In genomic region chr3:133926736-133927542, GRCh38 we compare ENCODE assay signal across 9 cellular contexts. TPM values are rescaled to one million over a fixed set of nuclear protein-coding genes. Genes with fewer than 3 reads are reported as not detected.
DNase-seq lines count a peak whose midpoint lies in the region; ATAC-seq and TF ChIP-seq lines count a peak whose summit lies in the region.
"Had no signal": no experiment of that assay in that cellular context is flagged by ENCODE, and none has a peak within 500 bp of the region (broad histone marks: within the 10 kb centered on the region; RNA-seq: fewer than 3 reads in every experiment).

No MANE protein-coding gene starts in this region.

- WGBS in mesodermal cell (ENCODE audit: insufficient coverage in 2 of 2), 2 experiments = 19 to 24% methylated on average over 26 of the region's 35 CpGs

- H3K4me3 ChIP-seq in cardiac fibroblast (replicated peaks in 1 of 2; ENCODE audit: low read depth in 2 of 2, low read length in 2 of 2) (peak overlapping the region; percentile 42 to 44), mesodermal cell (ENCODE audit: extremely low read depth, insufficient read depth, low read length, poor library complexity, severe bottlenecking) (peak overlapping the region; percentile 46)

- peak; percentile 72 for DNase-seq in DMS 273 (lab: John Stamatoyannopoulos, UW; ENCODE audit: unreplicated experiment)
- no peak for DNase-seq in DMS 273 treated with DMSO at 0.1 percent for 48 hours (lab: John Stamatoyannopoulos, UW)
- no peak for DNase-seq in cardiac fibroblast (ENCODE audit: low read depth in 2 of 2)
- no peak for DNase-seq in A172 (ENCODE audit: low spot score)
- DNase-seq in amniotic stem cell (lab: John Stamatoyannopoulos, UW) = no peak

- ATAC-seq in HG03432 (IDR thresholded peaks at IDR 0.05; ENCODE audit: unreplicated experiment) = peak; percentile 22
- ATAC-seq in GM21529 (IDR thresholded peaks at IDR 0.05; ENCODE audit: unreplicated experiment) = no peak

- no peaks in the 10 kb centered on the region for H3K9me3 ChIP-seq in mesodermal cell (ENCODE audit: control insufficient read depth, low read length)

- no peak for TF ChIP-seq CTCF in cardiac fibroblast (IDR thresholded peaks at IDR 0.05; ENCODE audit: low read depth, low read length)

- H3K36me3 ChIP-seq in mesodermal cell (ENCODE audit: control insufficient read depth, insufficient read depth, low read length) = no peaks in the 10 kb centered on the region

- H3K27ac ChIP-seq in mesodermal cell (ENCODE audit: low read depth, low read length, severe bottlenecking) = no peak overlapping the region
- H3K27ac ChIP-seq: 22Rv1 had no signal

- no peaks in the 10 kb centered on the region for H3K4me1 ChIP-seq in mesodermal cell (ENCODE audit: control insufficient read depth, insufficient read depth, low read length, poor library complexity, severe bottlenecking)

RNA-seq across cellular contexts. Expression of gene RAB6B, which starts 31.3 kb away (rescaled TPM):
- polyA plus RNA-seq in mesodermal cell (2013, experiment 1 of 2) = 3.2 TPM
- 2.7 TPM for polyA plus RNA-seq in mesodermal cell (2013, experiment 2 of 2)
- 0.33 and 1.3 TPM in 2 replicates for total RNA-seq in A172 (2014; rRNA removed; shearing (Covaris generic))
